8 cellular contexts compared by ENCODE assay signal in the genomic region with DNA sequence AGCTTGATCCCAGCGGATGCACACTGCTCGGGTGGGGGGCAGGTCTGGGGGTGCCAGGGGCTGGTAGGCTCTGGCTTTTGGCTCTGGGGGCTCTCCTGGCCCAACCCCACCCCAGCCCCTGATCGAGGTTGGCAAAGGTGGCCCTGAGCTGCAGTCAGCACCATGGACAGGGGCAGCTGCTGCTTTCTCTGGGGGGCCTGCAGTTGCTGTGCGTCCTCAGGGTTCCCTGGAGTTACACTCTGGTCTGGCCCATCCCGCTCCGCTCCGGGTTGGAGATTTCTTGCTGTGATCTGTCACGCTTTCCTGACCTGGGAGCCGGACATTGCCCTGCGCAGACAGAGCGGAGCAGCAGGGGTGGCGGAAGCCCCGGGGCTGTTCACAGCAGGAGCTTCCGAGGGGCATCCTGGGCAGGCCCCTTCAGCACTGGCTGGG. TPM values are rescaled to one million over a fixed set of nuclear protein-coding genes. Genes with fewer than 3 reads are reported as not detected.
DNase-seq lines count a peak whose midpoint lies in the region; ATAC-seq and TF ChIP-seq lines count a peak whose summit lies in the region.

No MANE protein-coding gene starts in this region.

- no peaks in the 10 kb centered on the region for H3K9me3 ChIP-seq in WERI-Rb-1 (ENCODE audit: severe bottlenecking)

- CTCF ChIA-PET in HEK293T (lab: Yijun Ruan, JAX), result no interaction called here

- POLR2A ChIA-PET in HEK293T (lab: Yijun Ruan, JAX), result no interaction called here

- no peaks in the 10 kb centered on the region for H3K27me3 ChIP-seq in WERI-Rb-1 (ENCODE audit: insufficient read depth, low read depth, severe bottlenecking)

- peaks cover 8% of the 10 kb centered on the region for H3K36me3 ChIP-seq in WERI-Rb-1

- DNase-seq in HEK293T (ENCODE audit: extremely low spot score), result peak; percentile 46
- DNase-seq in WERI-Rb-1, result no peak
- DNase-seq in ecto neural progenitor cell (ENCODE audit: low spot score), result peak; percentile 87
- peak; percentile 31 for DNase-seq in stimulated activated CD4-positive, alpha-beta T cell treated with anti-CD3 and anti-CD28 coated beads, Interleukin-15, amount 100 ng/mL, for 24 hours
- no peak for DNase-seq in NOMO-1 treated with dmso at 0.1 percent for 144 hours (lab: John Stamatoyannopoulos, UW; ENCODE audit: unreplicated experiment)
- no peak for DNase-seq in cerebellar nuclear complex (lab: John Stamatoyannopoulos, UW)
- DNase-seq in omental fat pad (ENCODE audit: low spot score), result no peak

- peak overlapping the region; percentile 98 for H3K27ac ChIP-seq in WERI-Rb-1

- ATAC-seq in omental fat pad (ENCODE audit: low FRiP score) (no peak), GM21717 (IDR thresholded peaks at IDR 0.05; ENCODE audit: unreplicated experiment) (no peak)

- no peak for TF ChIP-seq CTCF in WERI-Rb-1 (IDR thresholded peaks at IDR 0.05; ENCODE audit: low read depth, low read length)
- TF ChIP-seq CTCF in omental fat pad (IDR thresholded peaks at IDR 0.05), result no peak

- H3K4me3 ChIP-seq in WERI-Rb-1 (ENCODE audit: low read depth, low read length), result peak overlapping the region; percentile 76

TF ChIP-seq in HEK293T, 16 proteins besides CTCF, POLR2A, EP300 and RAD21:
- TF ChIP-seq FOXK2 (IDR thresholded peaks at IDR 0.05) (no peak), CTBP1 (IDR thresholded peaks at IDR 0.05; ENCODE audit: borderline replicate concordance) (no peak), ZNF384 (IDR thresholded peaks at IDR 0.05) (no peak), NFRKB (IDR thresholded peaks at IDR 0.05) (no peak), LEF1 (IDR thresholded peaks at IDR 0.05; ENCODE audit: borderline replicate concordance) (no peak), FOXA1 (IDR thresholded peaks at IDR 0.05) (no peak), ARNT (IDR thresholded peaks at IDR 0.05) (no peak), ELF4 (IDR thresholded peaks at IDR 0.05) (no peak), HDGF (IDR thresholded peaks at IDR 0.05; ENCODE audit: borderline replicate concordance) (no peak), SUZ12 (IDR thresholded peaks at IDR 0.05) (no peak), L3MBTL2 (conservative IDR thresholded peaks at IDR 0.05) (no peak), SP1 (IDR thresholded peaks at IDR 0.05) (no peak), FOXM1 (IDR thresholded peaks at IDR 0.05; ENCODE audit: borderline replicate concordance) (no peak), TARDBP (IDR thresholded peaks at IDR 0.05) (no peak), BHLHE40 (IDR thresholded peaks at IDR 0.05; ENCODE audit: borderline replicate concordance) (no peak)
- TF ChIP-seq, protein P1, sequence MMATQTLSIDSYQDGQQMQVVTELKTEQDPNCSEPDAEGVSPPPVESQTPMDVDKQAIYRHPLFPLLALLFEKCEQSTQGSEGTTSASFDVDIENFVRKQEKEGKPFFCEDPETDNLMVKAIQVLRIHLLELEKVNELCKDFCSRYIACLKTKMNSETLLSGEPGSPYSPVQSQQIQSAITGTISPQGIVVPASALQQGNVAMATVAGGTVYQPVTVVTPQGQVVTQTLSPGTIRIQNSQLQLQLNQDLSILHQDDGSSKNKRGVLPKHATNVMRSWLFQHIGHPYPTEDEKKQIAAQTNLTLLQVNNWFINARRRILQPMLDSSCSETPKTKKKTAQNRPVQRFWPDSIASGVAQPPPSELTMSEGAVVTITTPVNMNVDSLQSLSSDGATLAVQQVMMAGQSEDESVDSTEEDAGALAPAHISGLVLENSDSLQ (IDR thresholded peaks at IDR 0.05), result no peak

RNA-seq across cellular contexts. Expression of a gene that starts 8.0 kb away (rescaled TPM):
- 1 to 10 TPM in 1 of 4 donors, under 1 TPM in 3; 0.16 to 1.7 (median 0.44) TPM for total RNA-seq in omental fat pad

RNA-seq across cellular contexts. Expression of a gene that starts 55.7 kb away (rescaled TPM):
- total RNA-seq in omental fat pad, result 10 to 100 TPM; 20.8 to 33.3 (median 23.9) TPM

RNA-seq across cellular contexts. Expression of a gene that starts 58.3 kb away (rescaled TPM):
- total RNA-seq in omental fat pad, result 10 to 100 TPM; 15.1 to 38.1 (median 27.4) TPM

Comparison
In these comparisons a context has a peak if more than half of its experiments do, and no peak if none do; other contexts are left out.
1. DNase-seq: peak in HEK293T (single experiment), ecto neural progenitor cell (single experiment) and stimulated activated CD4-positive, alpha-beta T cell treated with anti-CD3 and anti-CD28 coated beads, Interleukin-15, amount 100 ng/mL, for 24 hours (single experiment); none in WERI-Rb-1 (single experiment), NOMO-1 treated with dmso at 0.1 percent for 144 hours (single experiment), cerebellar nuclear complex (0 of 2) and omental fat pad (single experiment).